8 cellular contexts compared by ENCODE assay signal in genomic region chrX:119606508-119607389, GRCh38. TPM values are rescaled to one million over a fixed set of nuclear protein-coding genes. Genes with fewer than 3 reads are reported as not detected.
DNase-seq lines count a peak whose midpoint lies in the region; ATAC-seq and TF ChIP-seq lines count a peak whose summit lies in the region.

No MANE protein-coding gene starts in this region.

- no peaks in the 10 kb centered on the region for H3K9me3 ChIP-seq in heart right ventricle
- H3K9me3 ChIP-seq in gastrocnemius medialis: no peaks in the 10 kb centered on the region

- 10% methylated on average over 29 of the region's 29 CpGs for WGBS in heart right ventricle, 2 donors

- H3K27me3 ChIP-seq in heart right ventricle (peaks cover 0 to 9% (median 0%) of the 10 kb centered on the region in 7 donors), gastrocnemius medialis (no peaks in the 10 kb centered on the region)

- H3K4me1 ChIP-seq in heart right ventricle: peaks cover 0 to 8% (median 0%) of the 10 kb centered on the region in 9 donors
- no peaks in the 10 kb centered on the region for H3K4me1 ChIP-seq in gastrocnemius medialis

- peak overlapping the region; percentile 72 for H3K4me3 ChIP-seq in WI38 (ENCODE audit: low read depth, low read length)
- H3K4me3 ChIP-seq in heart right ventricle: peak overlapping the region; percentile 60 to 84 (median 68)
- peak overlapping the region; percentile 68 to 88 (median 79) for H3K4me3 ChIP-seq in gastrocnemius medialis

- TF ChIP-seq CTCF in 22Rv1 (IDR thresholded peaks at IDR 0.05) (no peak), WI38 (IDR thresholded peaks at IDR 0.05; ENCODE audit: low read depth, low read length) (no peak), heart right ventricle (IDR thresholded peaks at IDR 0.05) (no peak), gastrocnemius medialis (IDR thresholded peaks at IDR 0.05 in 4 of 5, conservative IDR thresholded peaks at IDR 0.05 in 1 of 5) (no peak)

- intact Hi-C loops in heart right ventricle (cut with DNase I) (loop anchor here in 1 of 10 donors (5.0 kb wide), 1 partner anchor 126 kb away; no protein-coding TSS in a partner anchor), gastrocnemius medialis (cut with DNase I; ENCODE audit: low total_unique reads) (loop anchor here (2.0 to 5.0 kb wide), 2 partner anchors 184 to 369 kb away; partner anchors contain the start of genes PGRMC1 and RPL39)

- peak; percentile 5 to 72 for TF ChIP-seq POLR2A in gastrocnemius medialis (IDR thresholded peaks at IDR 0.05)

- no peaks in the 10 kb centered on the region for H3K36me3 ChIP-seq in heart right ventricle
- H3K36me3 ChIP-seq in gastrocnemius medialis: no peaks in the 10 kb centered on the region

- peak overlapping the region; percentile 56 for H3K27ac ChIP-seq in 22Rv1
- H3K27ac ChIP-seq in heart right ventricle: peak overlapping the region; percentile 70 to 94 (median 91)
- peak overlapping the region; percentile 86 to 91 (median 89) for H3K27ac ChIP-seq in gastrocnemius medialis

- peak; percentile 11 for ATAC-seq in GM18502 (IDR thresholded peaks at IDR 0.05; ENCODE audit: poor library complexity, unreplicated experiment)
- ATAC-seq in HG03103 (IDR thresholded peaks at IDR 0.05; ENCODE audit: low read depth, unreplicated experiment): peak; percentile 79
- peak in 5 of 8 donors; percentile 9 to 21 (median 19) for ATAC-seq in heart right ventricle
- peak; percentile 5 to 15 for ATAC-seq in gastrocnemius medialis

- DNase-seq in heart right ventricle: no peak
- DNase-seq in gastrocnemius medialis: no peak
- no peak for DNase-seq in stimulated activated CD4-positive, alpha-beta T cell treated with anti-CD3 and anti-CD28 coated beads, Interleukin-4, amount 100 ng/mL, for 24 hours
- DNase-seq in NCI-H524 (lab: John Stamatoyannopoulos, UW): no peak

- in situ Hi-C loops in gastrocnemius medialis (cut with MboI; ENCODE audit: low sequenced_read_pairs in 4 of 4): loop anchor here in 1 of 4 donors (25.0 kb wide), 1 partner anchor 131 kb away; no protein-coding TSS in a partner anchor

RNA-seq across cellular contexts. Expression of gene NKRF, which starts 0.5 kb away (rescaled TPM):
- total RNA-seq in heart right ventricle (1 to 10 TPM; 4.2 to 5.9 (median 4.6) TPM), gastrocnemius medialis (1 to 10 TPM; 2.5 to 5.1 (median 4.3) TPM)
- 1 to 10 TPM; 2.8 to 6.9 TPM for polyA plus RNA-seq in heart right ventricle

RNA-seq across cellular contexts. Expression of gene UBE2A, which starts 32.4 kb away (rescaled TPM):
- total RNA-seq in heart right ventricle: 10 to 100 TPM; 64.6 to 77.7 (median 67.8) TPM
- polyA plus RNA-seq in heart right ventricle: 10 to 100 TPM; 51.7 to 64.3 TPM
- 10 to 100 TPM; 28.1 to 41.7 (median 35.9) TPM for total RNA-seq in gastrocnemius medialis

RNA-seq across cellular contexts. Expression of gene STEEP1, which starts 41.5 kb away (rescaled TPM):
- total RNA-seq in heart right ventricle (10 to 100 TPM; 12.1 to 24.0 (median 19.8) TPM), gastrocnemius medialis (10 to 100 TPM; 15.3 to 38.0 (median 17.3) TPM)
- 10 to 100 TPM in 1 of 2 donors, 1 to 10 TPM in 1; 2.7 to 14.6 TPM for polyA plus RNA-seq in heart right ventricle

Comparison
In these comparisons a context has a peak if more than half of its experiments do, and no peak if none do; other contexts are left out.
1. ATAC-seq: peak in every context shown above with its lines; median percentile 79 in HG03103; 19 in heart right ventricle; 11 in GM18502; 10 in gastrocnemius medialis.